1 cellular context compared by ENCODE assay signal in genomic region chr17:39666231-39666600, GRCh38.
TF ChIP-seq lines count a peak whose summit lies in the region.

No MANE protein-coding gene starts in this region.

TF ChIP-seq in IMR-90, 13 proteins besides CTCF, POLR2A, EP300 and RAD21:
- TF ChIP-seq CHD1 (IDR thresholded peaks at IDR 0.05; ENCODE audit: low read depth, low read length) (no peak), RFX5 (IDR thresholded peaks at IDR 0.05; ENCODE audit: low read depth, low read length) (no peak), NFE2L2 (IDR thresholded peaks at IDR 0.05; ENCODE audit: low read depth, low read length) (no peak), MAZ (IDR thresholded peaks at IDR 0.05; ENCODE audit: borderline replicate concordance, low read depth, low read length) (no peak), RCOR1 (IDR thresholded peaks at IDR 0.05; ENCODE audit: insufficient replicate concordance, low read length) (no peak), FOS (IDR thresholded peaks at IDR 0.05; ENCODE audit: low read depth, low read length) (no peak), MAFK (IDR thresholded peaks at IDR 0.05; ENCODE audit: low read depth, low read length) (no peak), BHLHE40 (IDR thresholded peaks at IDR 0.05; ENCODE audit: low read depth, low read length) (no peak), MXI1 (IDR thresholded peaks at IDR 0.05; ENCODE audit: borderline replicate concordance, low read depth, low read length) (no peak), CEBPB (IDR thresholded peaks at IDR 0.05; ENCODE audit: low read depth, low read length) (no peak), SMC3 (IDR thresholded peaks at IDR 0.05; ENCODE audit: low read depth, low read length) (no peak)
- TF ChIP-seq, protein P1, sequence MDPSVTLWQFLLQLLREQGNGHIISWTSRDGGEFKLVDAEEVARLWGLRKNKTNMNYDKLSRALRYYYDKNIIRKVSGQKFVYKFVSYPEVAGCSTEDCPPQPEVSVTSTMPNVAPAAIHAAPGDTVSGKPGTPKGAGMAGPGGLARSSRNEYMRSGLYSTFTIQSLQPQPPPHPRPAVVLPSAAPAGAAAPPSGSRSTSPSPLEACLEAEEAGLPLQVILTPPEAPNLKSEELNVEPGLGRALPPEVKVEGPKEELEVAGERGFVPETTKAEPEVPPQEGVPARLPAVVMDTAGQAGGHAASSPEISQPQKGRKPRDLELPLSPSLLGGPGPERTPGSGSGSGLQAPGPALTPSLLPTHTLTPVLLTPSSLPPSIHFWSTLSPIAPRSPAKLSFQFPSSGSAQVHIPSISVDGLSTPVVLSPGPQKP (IDR thresholded peaks at IDR 0.05; ENCODE audit: borderline replicate concordance, low read depth, low read length), result no peak
- TF ChIP-seq, protein P2, sequence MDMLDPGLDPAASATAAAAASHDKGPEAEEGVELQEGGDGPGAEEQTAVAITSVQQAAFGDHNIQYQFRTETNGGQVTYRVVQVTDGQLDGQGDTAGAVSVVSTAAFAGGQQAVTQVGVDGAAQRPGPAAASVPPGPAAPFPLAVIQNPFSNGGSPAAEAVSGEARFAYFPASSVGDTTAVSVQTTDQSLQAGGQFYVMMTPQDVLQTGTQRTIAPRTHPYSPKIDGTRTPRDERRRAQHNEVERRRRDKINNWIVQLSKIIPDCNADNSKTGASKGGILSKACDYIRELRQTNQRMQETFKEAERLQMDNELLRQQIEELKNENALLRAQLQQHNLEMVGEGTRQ (IDR thresholded peaks at IDR 0.05; ENCODE audit: low read depth, low read length), result no peak
TF ChIP-seq in IMR-90: peak in this region for 0.
